8 cellular contexts compared by ENCODE assay signal in the genomic region with DNA sequence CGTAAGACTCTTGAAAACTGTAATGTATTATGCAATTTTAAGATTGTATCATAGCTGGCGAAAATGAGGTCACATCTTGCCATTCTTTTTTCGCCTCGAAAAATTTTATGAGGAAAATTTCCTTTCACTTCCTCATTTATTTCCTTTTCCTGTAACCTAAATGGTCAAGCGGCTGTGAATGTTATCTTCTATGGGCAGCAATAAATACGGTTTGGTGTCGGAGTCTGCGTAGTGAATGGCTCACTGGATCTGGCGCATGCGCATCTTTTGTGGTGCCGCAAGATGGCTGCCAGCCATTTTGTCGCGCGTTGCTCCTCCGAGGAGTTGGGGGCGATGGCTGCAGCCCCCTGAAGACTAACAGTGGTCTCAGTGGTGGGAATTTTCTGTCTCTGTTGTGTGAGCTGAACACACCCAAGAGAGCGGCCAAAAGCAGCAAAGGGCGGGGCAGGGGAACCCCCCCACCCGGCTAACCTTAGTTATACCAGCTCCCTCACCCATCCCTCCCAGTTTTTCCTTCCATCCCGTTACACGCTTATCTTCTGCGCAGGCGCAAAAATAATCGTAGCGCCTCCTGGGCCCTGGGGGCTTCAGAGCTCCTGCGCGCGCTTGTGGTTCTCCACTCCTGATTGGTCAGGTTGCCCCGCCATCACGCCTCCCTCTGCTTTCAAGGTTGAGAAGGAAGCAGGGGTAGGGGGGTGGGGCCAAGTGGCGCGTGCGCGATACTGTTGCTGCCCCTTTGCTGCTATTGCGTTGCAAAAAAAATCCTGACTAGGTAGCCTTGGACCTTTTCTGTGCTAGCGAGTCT. TPM values are rescaled to one million over a fixed set of nuclear protein-coding genes. Genes with fewer than 3 reads are reported as not detected.
DNase-seq lines count a peak whose midpoint lies in the region; ATAC-seq, FAIRE-seq and TF ChIP-seq lines count a peak whose summit lies in the region.

A gene (plus strand): TSS at position 722 of the 805 bp plus-strand sequence. CDS start 568 bp downstream, outside the sequence.

- H3K4me1 ChIP-seq in right atrium auricular region = peaks cover 0 to 10% of the 10 kb centered on the region in 2 donors
- peaks cover 11% of the 10 kb centered on the region for H3K4me1 ChIP-seq in psoas muscle

- no peak for FAIRE-seq in urothelium cell line (lab: Jason Lieb, UNC)

- peak within 1 kb of the TSS; percentile 97 to 99 for H3K27ac ChIP-seq in right atrium auricular region
- H3K27ac ChIP-seq in psoas muscle = peak within 1 kb of the TSS; percentile 93

- 1% methylated on average over 36 of the region's 36 CpGs for WGBS in psoas muscle, 3 donors

- intact Hi-C loops in T-helper 2 cell treated with Interferon-gamma antibody and Interleukin-4, amounts not matched to agents 100 ng/mL and 5 ng/mL, for 36 hours (cut with micrococcal nuclease) = loop anchor here (1.0 to 10.0 kb wide), 7 partner anchors 43 to 691 kb away; a partner anchor contains a TSS
- intact Hi-C loops in psoas muscle (cut with DNase I) = no loop called here

- H3K9me3 ChIP-seq in right atrium auricular region (no peaks in the 10 kb centered on the region), psoas muscle (no peaks in the 10 kb centered on the region)

- DNase-seq in NCI-H187 treated with DMSO at 0.1 percent for 48 hours (lab: John Stamatoyannopoulos, UW) (peak; percentile 100), anterior cingulate cortex (lab: John Stamatoyannopoulos, UW) (peak; percentile 86 to 99 (median 98)), right atrium auricular region (ENCODE audit: low spot score) (peak; percentile 100), psoas muscle (peak; percentile 99 to 100), urothelium cell line (ENCODE audit: low spot score) (peak; percentile 99)

- ATAC-seq in GM18499 (IDR thresholded peaks at IDR 0.05; ENCODE audit: insufficient read depth, unreplicated experiment) = peak; percentile 67
- peak; percentile 78 for ATAC-seq in HG02943 (IDR thresholded peaks at IDR 0.05; ENCODE audit: low read depth, unreplicated experiment)
- peak; percentile 94 to 97 (median 96) for ATAC-seq in psoas muscle

- TF ChIP-seq CTCF in right atrium auricular region (IDR thresholded peaks at IDR 0.05) (no peak), psoas muscle (IDR thresholded peaks at IDR 0.05) (peak; percentile 7)

- H3K4me3 ChIP-seq in right atrium auricular region = peak within 1 kb of the TSS; percentile 66 to 78
- H3K4me3 ChIP-seq in psoas muscle = peak within 1 kb of the TSS; percentile 94

- no peaks in the 10 kb centered on the region for H3K27me3 ChIP-seq in right atrium auricular region
- no peaks in the 10 kb centered on the region for H3K27me3 ChIP-seq in psoas muscle (ENCODE audit: insufficient read depth in 3 of 3, low read length in 2 of 3)

- H3K36me3 ChIP-seq in right atrium auricular region (no peaks in the 10 kb centered on the region), psoas muscle (ENCODE audit: insufficient read depth in 1 of 2, low read depth in 1 of 2) (no peaks in the 10 kb centered on the region)

RNA-seq across cellular contexts. Expression of the gene that starts here (rescaled TPM):
- total RNA-seq in T-helper 2 cell treated with Interferon-gamma antibody and Interleukin-4, amounts not matched to agents 100 ng/mL and 5 ng/mL, for 36 hours = 33.2 and 33.6 TPM in 2 replicates
- 10 to 100 TPM; 18.5 to 24.0 TPM for total RNA-seq in right atrium auricular region
- 10 to 100 TPM; 18.5 to 33.7 (median 29.7) TPM for total RNA-seq in psoas muscle
- 10 to 100 TPM in 1 of 3 donors, 1 to 10 TPM in 2; 5.0 to 22.1 (median 8.9) TPM for polyA plus RNA-seq in psoas muscle

Comparison
In these comparisons a context has a peak if more than half of its experiments do, and no peak if none do; other contexts are left out.
1. Peak in every context shown above with its lines: DNase-seq, ATAC-seq, H3K4me3 ChIP-seq and H3K27ac ChIP-seq.